22 cellular contexts compared by ENCODE assay signal in the genomic region with DNA sequence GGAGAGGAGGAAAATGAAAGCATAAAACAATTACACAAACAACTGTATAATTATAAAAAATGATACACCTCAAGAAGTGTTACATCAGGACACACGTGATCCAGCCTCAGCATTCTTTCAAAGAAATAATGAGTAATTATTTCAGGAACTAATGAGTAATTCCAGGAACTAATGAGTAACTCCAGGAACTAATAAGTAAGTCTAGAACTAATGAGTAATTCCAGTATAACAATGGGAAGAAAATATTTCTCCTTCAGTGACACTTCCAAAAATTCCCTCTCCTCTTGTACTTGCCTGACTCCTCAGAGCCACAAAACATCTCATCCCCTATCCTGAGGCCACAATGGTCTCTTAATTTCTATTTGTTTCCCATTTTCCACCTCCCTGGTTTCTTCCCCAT.
DNase-seq lines count a peak whose midpoint lies in the region; ATAC-seq and TF ChIP-seq lines count a peak whose summit lies in the region.
"Had no signal": no experiment of that assay in that cellular context is flagged by ENCODE, and none has a peak within 500 bp of the region (broad histone marks: within the 10 kb centered on the region; RNA-seq: fewer than 3 reads in every experiment).

No MANE protein-coding gene starts in this region.

- ATAC-seq in GM23338 (no peak), GM18520 (IDR thresholded peaks at IDR 0.05; ENCODE audit: unreplicated experiment) (no peak), GM21381 (IDR thresholded peaks at IDR 0.05; ENCODE audit: unreplicated experiment) (no peak)
- ATAC-seq: A549 had no signal

- no peaks in the 10 kb centered on the region for H3F3A ChIP-seq in GM23338 (replicated peaks; ENCODE audit: low read depth)

- H3K27me3 ChIP-seq in GM23338 (ENCODE audit: insufficient read depth): no peaks in the 10 kb centered on the region

- DNase-seq in GM23338 (ENCODE audit: low spot score) (no peak), amniotic epithelial cell (ENCODE audit: low read depth) (peak; percentile 5), epithelial cell of proximal tubule (ENCODE audit: low read depth) (peak; percentile 46), pulmonary artery endothelial cell (ENCODE audit: low read depth, low spot score) (peak; percentile 47), mesenteric fat pad (ENCODE audit: low spot score) (no peak)
- DNase-seq: CD4-positive, CD25-positive, alpha-beta regulatory T cell; DMS79; HCEC 1CT; KG1; NCI-H1105; NCI-H146; NCI-H2029 treated with DMSO at 0.1 percent for 48 hours; NCI-H226; NCI-H510A treated with DMSO at 0.1 percent for 48 hours; NCI-H748 treated with DMSO at 0.1 percent for 48 hours; PC-9; SIG-M5; SK-N-SH had no signal

- H4K20me1 ChIP-seq in GM23338 (replicated peaks; ENCODE audit: insufficient read depth): no peaks in the 10 kb centered on the region

- H3K27me3 Mint-ChIP-seq in GM23338 (ENCODE audit: insufficient read depth, low read depth, poor library complexity): peaks cover 2% of the 10 kb centered on the region

- H3K9me2 ChIP-seq in GM23338 (ENCODE audit: insufficient read depth): no peaks in the 10 kb centered on the region
- H3K9me2 ChIP-seq: SK-N-SH had no signal

- no peaks in the 10 kb centered on the region for H3K36me3 ChIP-seq in GM23338 (ENCODE audit: insufficient read depth)

- no peaks in the 10 kb centered on the region for H3K9me3 Mint-ChIP-seq in GM23338

- no peak for TF ChIP-seq CTCF in GM23338 (conservative IDR thresholded peaks at IDR 0.05; ENCODE audit: low read depth in 2 of 2)
- no peak for TF ChIP-seq CTCF in epithelial cell of proximal tubule (conservative IDR thresholded peaks at IDR 0.05; ENCODE audit: low read depth, low read length)

- no peaks in the 10 kb centered on the region for H3K4me1 ChIP-seq in GM23338 (ENCODE audit: insufficient read depth)
- H3K4me1 ChIP-seq: A549 had no signal

- no peak overlapping the region for H3K27ac ChIP-seq in GM23338 (ENCODE audit: low read depth)
- H3K27ac ChIP-seq: A549, PC-9 had no signal

- no peaks in the 10 kb centered on the region for H3K36me3 Mint-ChIP-seq in GM23338 (ENCODE audit: low read depth)
- H3K36me3 Mint-ChIP-seq: CD4-positive, CD25-positive, alpha-beta regulatory T cell had no signal

- no peaks in the 10 kb centered on the region for H3K4me1 Mint-ChIP-seq in GM23338
- H3K4me1 Mint-ChIP-seq: B cell; CD4-positive, CD25-positive, alpha-beta regulatory T cell had no signal

- H3K4me2 ChIP-seq in GM23338: no peak overlapping the region
- H3K4me2 ChIP-seq: A549, PC-9, SK-N-SH had no signal

- H3K79me2 ChIP-seq in GM23338 (replicated peaks; ENCODE audit: insufficient read depth): no peaks in the 10 kb centered on the region

- H3K27ac Mint-ChIP-seq in GM23338: no peak overlapping the region
- H3K27ac Mint-ChIP-seq: B cell had no signal

- no peak overlapping the region for H3K4me3 ChIP-seq in GM23338
- no peak overlapping the region for H3K4me3 ChIP-seq in epithelial cell of proximal tubule (ENCODE audit: low read depth, low read length)
- H3K4me3 ChIP-seq: A549, PC-9 had no signal

- no peak overlapping the region for H3K4me3 Mint-ChIP-seq in GM23338
- H3K4me3 Mint-ChIP-seq: B cell; CD4-positive, CD25-positive, alpha-beta regulatory T cell had no signal

- 0 out of 2 replicates have a peak overlapping the region, but pooled peaks have one; percentile 4 for H2AFZ ChIP-seq in GM23338
- H2AFZ ChIP-seq: PC-9 had no signal

TF ChIP-seq in GM23338, 12 proteins besides CTCF, POLR2A, EP300 and RAD21 (continues in another document):
- TF ChIP-seq, protein P1, sequence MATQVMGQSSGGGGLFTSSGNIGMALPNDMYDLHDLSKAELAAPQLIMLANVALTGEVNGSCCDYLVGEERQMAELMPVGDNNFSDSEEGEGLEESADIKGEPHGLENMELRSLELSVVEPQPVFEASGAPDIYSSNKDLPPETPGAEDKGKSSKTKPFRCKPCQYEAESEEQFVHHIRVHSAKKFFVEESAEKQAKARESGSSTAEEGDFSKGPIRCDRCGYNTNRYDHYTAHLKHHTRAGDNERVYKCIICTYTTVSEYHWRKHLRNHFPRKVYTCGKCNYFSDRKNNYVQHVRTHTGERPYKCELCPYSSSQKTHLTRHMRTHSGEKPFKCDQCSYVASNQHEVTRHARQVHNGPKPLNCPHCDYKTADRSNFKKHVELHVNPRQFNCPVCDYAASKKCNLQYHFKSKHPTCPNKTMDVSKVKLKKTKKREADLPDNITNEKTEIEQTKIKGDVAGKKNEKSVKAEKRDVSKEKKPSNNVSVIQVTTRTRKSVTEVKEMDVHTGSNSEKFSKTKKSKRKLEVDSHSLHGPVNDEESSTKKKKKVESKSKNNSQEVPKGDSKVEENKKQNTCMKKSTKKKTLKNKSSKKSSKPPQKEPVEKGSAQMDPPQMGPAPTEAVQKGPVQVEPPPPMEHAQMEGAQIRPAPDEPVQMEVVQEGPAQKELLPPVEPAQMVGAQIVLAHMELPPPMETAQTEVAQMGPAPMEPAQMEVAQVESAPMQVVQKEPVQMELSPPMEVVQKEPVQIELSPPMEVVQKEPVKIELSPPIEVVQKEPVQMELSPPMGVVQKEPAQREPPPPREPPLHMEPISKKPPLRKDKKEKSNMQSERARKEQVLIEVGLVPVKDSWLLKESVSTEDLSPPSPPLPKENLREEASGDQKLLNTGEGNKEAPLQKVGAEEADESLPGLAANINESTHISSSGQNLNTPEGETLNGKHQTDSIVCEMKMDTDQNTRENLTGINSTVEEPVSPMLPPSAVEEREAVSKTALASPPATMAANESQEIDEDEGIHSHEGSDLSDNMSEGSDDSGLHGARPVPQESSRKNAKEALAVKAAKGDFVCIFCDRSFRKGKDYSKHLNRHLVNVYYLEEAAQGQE (IDR thresholded peaks at IDR 0.05; ENCODE audit: unreplicated experiment): no peak
- TF ChIP-seq CREB1 (CRISPR knock-in tag; IDR thresholded peaks at IDR 0.05; ENCODE audit: low read depth): no peak
- TF ChIP-seq, protein P2, sequence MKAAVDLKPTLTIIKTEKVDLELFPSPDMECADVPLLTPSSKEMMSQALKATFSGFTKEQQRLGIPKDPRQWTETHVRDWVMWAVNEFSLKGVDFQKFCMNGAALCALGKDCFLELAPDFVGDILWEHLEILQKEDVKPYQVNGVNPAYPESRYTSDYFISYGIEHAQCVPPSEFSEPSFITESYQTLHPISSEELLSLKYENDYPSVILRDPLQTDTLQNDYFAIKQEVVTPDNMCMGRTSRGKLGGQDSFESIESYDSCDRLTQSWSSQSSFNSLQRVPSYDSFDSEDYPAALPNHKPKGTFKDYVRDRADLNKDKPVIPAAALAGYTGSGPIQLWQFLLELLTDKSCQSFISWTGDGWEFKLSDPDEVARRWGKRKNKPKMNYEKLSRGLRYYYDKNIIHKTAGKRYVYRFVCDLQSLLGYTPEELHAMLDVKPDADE (IDR thresholded peaks at IDR 0.05): no peak
- no peak for TF ChIP-seq EZH2 (IDR thresholded peaks at IDR 0.05; ENCODE audit: low read depth, unreplicated experiment)
- TF ChIP-seq ZNF114 (CRISPR knock-in tag; IDR thresholded peaks at IDR 0.05): no peak
- no peak for TF ChIP-seq JUNB (IDR thresholded peaks at IDR 0.05; ENCODE audit: unreplicated experiment)
- TF ChIP-seq EZH2phosphoT487 (IDR thresholded peaks at IDR 0.05; ENCODE audit: unreplicated experiment): no peak
- TF ChIP-seq NANOG (IDR thresholded peaks at IDR 0.05; ENCODE audit: borderline replicate concordance): no peak
- no peak for TF ChIP-seq ZNF331 (CRISPR knock-in tag; IDR thresholded peaks at IDR 0.05; ENCODE audit: low read depth)
- TF ChIP-seq POLR2AphosphoS5 (IDR thresholded peaks at IDR 0.05; ENCODE audit: low read depth): no peak
- TF ChIP-seq STAT1 (IDR thresholded peaks at IDR 0.05; ENCODE audit: unreplicated experiment): no peak

Comparison
In these comparisons a context has a peak if more than half of its experiments do, and no peak if none do; other contexts are left out.
1. DNase-seq: peak in amniotic epithelial cell (single experiment), epithelial cell of proximal tubule (single experiment) and pulmonary artery endothelial cell (single experiment); none in GM23338 (single experiment) and mesenteric fat pad (single experiment).